Comparison of ENCODE assay signal across 1 cellular context in genomic region chr3:66500575-66501482, GRCh38.
TF ChIP-seq lines count a peak whose summit lies in the region.

Gene LRIG1 (minus strand): TSS chr3:66501022. CDS start chr3:66500407, 615 bp downstream.

TF ChIP-seq in HepG2, 621 proteins besides CTCF, POLR2A, EP300 and RAD21 (continued from another document and continues in another):
- no peak; the same call in 1 of the 2 replicates for TF ChIP-seq SOX13 (IDR thresholded peaks at IDR 0.05)
- peak in 1 of 2 experiments; percentile 89; a peak in 2 of 4 replicates for TF ChIP-seq SOX13 (CRISPR knock-in tag; conservative IDR thresholded peaks at IDR 0.05 in 1 of 2, IDR thresholded peaks at IDR 0.05 in 1 of 2)
- no peak for TF ChIP-seq PTBP1 (IDR thresholded peaks at IDR 0.05; ENCODE audit: low read depth, low read length, poor library complexity, severe bottlenecking)
- no peak for TF ChIP-seq RXRA (CRISPR knock-in tag; IDR thresholded peaks at IDR 0.05)
- peak; percentile 38; the same call in 1 of the 2 replicates for TF ChIP-seq ETV5 (CRISPR knock-in tag; IDR thresholded peaks at IDR 0.05; ENCODE audit: borderline replicate concordance)
- peak; percentile 49 for TF ChIP-seq ZNF883 (CRISPR knock-in tag; IDR thresholded peaks at IDR 0.05; ENCODE audit: not compliant biosample characterization)
- TF ChIP-seq ZNF30 (CRISPR knock-in tag; IDR thresholded peaks at IDR 0.05) = no peak
- no peak for TF ChIP-seq GPBP1L1 (CRISPR knock-in tag; IDR thresholded peaks at IDR 0.05)
- TF ChIP-seq ZNF672 (CRISPR knock-in tag; IDR thresholded peaks at IDR 0.05) = no peak
- no peak for TF ChIP-seq ZNF343 (CRISPR knock-in tag; IDR thresholded peaks at IDR 0.05)
- TF ChIP-seq ZNF367 (CRISPR knock-in tag; IDR thresholded peaks at IDR 0.05; ENCODE audit: borderline replicate concordance) = no peak; the same call in 1 of the 2 replicates
- peak; percentile 67; the same call in 1 of the 2 replicates for TF ChIP-seq HNF1B (CRISPR knock-in tag; IDR thresholded peaks at IDR 0.05)
- no peak for TF ChIP-seq NR2F6 (IDR thresholded peaks at IDR 0.05)
- TF ChIP-seq NR2F6 (CRISPR knock-in tag; IDR thresholded peaks at IDR 0.05) = 0 out of 2 replicates have a peak, but pooled peaks have one; percentile 33
- TF ChIP-seq ZNF546 (CRISPR knock-in tag; conservative IDR thresholded peaks at IDR 0.05) = 0 out of 2 replicates have a peak, but pooled peaks have one; percentile 4
- peak; percentile 43; the same call in 1 of the 2 replicates for TF ChIP-seq ZFYVE20 (CRISPR knock-in tag; IDR thresholded peaks at IDR 0.05; ENCODE audit: borderline replicate concordance, low read depth)
- no peak for TF ChIP-seq MZF1 (CRISPR knock-in tag; IDR thresholded peaks at IDR 0.05; ENCODE audit: borderline replicate concordance)
- peak; percentile 86 for TF ChIP-seq MYPOP (CRISPR knock-in tag; IDR thresholded peaks at IDR 0.05)
- TF ChIP-seq ZNF605 (CRISPR knock-in tag; IDR thresholded peaks at IDR 0.05) = no peak
- 0 out of 2 replicates have a peak, but pooled peaks have one; percentile 32 for TF ChIP-seq ZNF136 (CRISPR knock-in tag; IDR thresholded peaks at IDR 0.05; ENCODE audit: low read depth)
- peak; percentile 83; the same call in 1 of the 2 replicates for TF ChIP-seq TFDP1 (CRISPR knock-in tag; IDR thresholded peaks at IDR 0.05; ENCODE audit: borderline replicate concordance)
- TF ChIP-seq FOXA1 (IDR thresholded peaks at IDR 0.05) = no peak
- 0 out of 2 replicates have a peak, but pooled peaks have one; percentile 3 for TF ChIP-seq FOXA1 (CRISPR knock-in tag; IDR thresholded peaks at IDR 0.05)
- peak; percentile 37 for TF ChIP-seq RARA (CRISPR knock-in tag; IDR thresholded peaks at IDR 0.05)
- TF ChIP-seq ZKSCAN1 (IDR thresholded peaks at IDR 0.05; ENCODE audit: low read length) = no peak
- TF ChIP-seq SMC3 (IDR thresholded peaks at IDR 0.05; ENCODE audit: low read length) = no peak
- peak; percentile 66; the same call in 1 of the 2 replicates for TF ChIP-seq ZNF570 (CRISPR knock-in tag; IDR thresholded peaks at IDR 0.05; ENCODE audit: borderline replicate concordance)
- peak; percentile 66 for TF ChIP-seq RERE (CRISPR knock-in tag; IDR thresholded peaks at IDR 0.05; ENCODE audit: low read depth)
- TF ChIP-seq ZNF414 (CRISPR knock-in tag; IDR thresholded peaks at IDR 0.05) = no peak; the same call in 1 of the 2 replicates
- no peak; the same call in 1 of the 2 replicates for TF ChIP-seq TFAP4 (IDR thresholded peaks at IDR 0.05; ENCODE audit: borderline replicate concordance, low read depth)
- TF ChIP-seq ZNF160 (CRISPR knock-in tag; IDR thresholded peaks at IDR 0.05) = no peak
- peak; percentile 86 for TF ChIP-seq SP2 (CRISPR knock-in tag; IDR thresholded peaks at IDR 0.05)
- no peak for TF ChIP-seq ZNF460 (CRISPR knock-in tag; IDR thresholded peaks at IDR 0.05; ENCODE audit: borderline replicate concordance)
- peak; percentile 56; the same call in 1 of the 2 replicates for TF ChIP-seq NCOA2 (CRISPR knock-in tag; IDR thresholded peaks at IDR 0.05)
- TF ChIP-seq CCDC6 (CRISPR knock-in tag; IDR thresholded peaks at IDR 0.05) = no peak; the same call in 1 of the 2 replicates
- 0 out of 2 replicates have a peak, but pooled peaks have one; percentile 25 for TF ChIP-seq RNF2 (conservative IDR thresholded peaks at IDR 0.05; ENCODE audit: low read depth)
- TF ChIP-seq ZNF615 (CRISPR knock-in tag; IDR thresholded peaks at IDR 0.05; ENCODE audit: borderline replicate concordance) = no peak
- TF ChIP-seq REPIN1 (CRISPR knock-in tag; IDR thresholded peaks at IDR 0.05; ENCODE audit: borderline replicate concordance, low read depth) = 0 out of 2 replicates have a peak, but pooled peaks have one; percentile 46
- peak; percentile 100 for TF ChIP-seq ZFP91 (CRISPR knock-in tag; IDR thresholded peaks at IDR 0.05; ENCODE audit: borderline replicate concordance)
- TF ChIP-seq NRL (CRISPR knock-in tag; IDR thresholded peaks at IDR 0.05; ENCODE audit: borderline replicate concordance) = peak; percentile 74; the same call in 1 of the 2 replicates
- no peak for TF ChIP-seq FOXC1 (CRISPR knock-in tag; IDR thresholded peaks at IDR 0.05; ENCODE audit: borderline replicate concordance)
- TF ChIP-seq SAP130 (CRISPR knock-in tag; IDR thresholded peaks at IDR 0.05; ENCODE audit: low read depth) = peak; percentile 85
- peak; percentile 71 for TF ChIP-seq ASH2L (IDR thresholded peaks at IDR 0.05; ENCODE audit: insufficient read length, low read depth, low read length)
- no peak for TF ChIP-seq FOXJ3 (CRISPR knock-in tag; IDR thresholded peaks at IDR 0.05; ENCODE audit: borderline replicate concordance)
- no peak for TF ChIP-seq GABPA (IDR thresholded peaks at IDR 0.05; ENCODE audit: low read depth, low read length)
- peak; percentile 57 for TF ChIP-seq GABPA (CRISPR knock-in tag; IDR thresholded peaks at IDR 0.05; ENCODE audit: low read depth)
- peak; percentile 23; the same call in 1 of the 2 replicates for TF ChIP-seq DZIP1 (CRISPR knock-in tag; IDR thresholded peaks at IDR 0.05)
- TF ChIP-seq ATF5 (CRISPR knock-in tag; IDR thresholded peaks at IDR 0.05; ENCODE audit: low read depth) = no peak
- peak; percentile 100 for TF ChIP-seq TBX2 (CRISPR knock-in tag; IDR thresholded peaks at IDR 0.05; ENCODE audit: borderline replicate concordance)
